16 cellular contexts compared by ENCODE assay signal in the genomic region with DNA sequence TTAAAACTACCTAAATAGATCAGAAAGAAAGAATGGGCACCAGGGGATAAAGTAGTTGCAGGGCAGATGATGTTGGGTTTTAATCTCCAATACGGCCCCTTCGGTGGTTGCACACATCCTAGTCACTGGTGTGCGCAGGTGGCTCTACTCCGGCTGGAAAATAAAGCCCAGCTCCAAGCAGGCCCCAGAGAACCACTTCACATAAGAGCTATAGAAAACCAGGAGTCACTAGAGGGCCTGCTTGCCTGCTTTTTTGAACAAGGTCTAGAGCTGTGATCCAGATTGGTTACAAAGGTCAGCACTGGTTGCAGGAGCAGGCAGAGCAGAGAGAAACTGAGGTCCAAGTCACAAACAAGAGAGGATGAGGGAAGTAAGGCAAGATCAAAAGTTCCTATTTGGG. TPM values are rescaled to one million over a fixed set of nuclear protein-coding genes. Genes with fewer than 3 reads are reported as not detected.
A peak's percentile ranks its signal among the peaks of the same experiment; 100 is the strongest.
DNase-seq lines count a peak whose midpoint lies in the region; ATAC-seq, FAIRE-seq and TF ChIP-seq lines count a peak whose summit lies in the region.
"Had no signal": no experiment of that assay in that cellular context is flagged by ENCODE, and none has a peak within 500 bp of the region (broad histone marks: within the 10 kb centered on the region; RNA-seq: fewer than 3 reads in every experiment).

No MANE protein-coding gene starts in this region.

- WGBS in H1 (ENCODE audit: extremely low coverage in 1 of 2, insufficient coverage in 1 of 2, insufficient read length in 1 of 2, insufficient replicate concordance in 2 of 2, low coverage in 1 of 2, low lambda C conversion rate in 2 of 2, missing lambda C conversion rate in 1 of 2), 2 experiments, result 90% methylated on average over 4 of the region's 4 CpGs; no CpG with 5 or more reads in 1 of the 2 experiments

- H4K20me1 ChIP-seq in H1 (replicated peaks in 1 of 2; ENCODE audit: control insufficient read depth in 1 of 2, insufficient read depth in 2 of 2, low read length in 2 of 2), result no peaks in the 10 kb centered on the region

- TF ChIP-seq CTCF in H1 (IDR thresholded peaks at IDR 0.05; ENCODE audit: control extremely low read depth in 1 of 3, insufficient read depth in 1 of 3, low read depth in 1 of 3, low read length in 3 of 3), result peak in 2 of 3 experiments; percentile 7 to 21; a peak in 1 of 4 replicates

- no peak overlapping the region for H3K4me3 ChIP-seq in H1 (ENCODE audit: extremely low read depth in 1 of 4, insufficient read depth in 2 of 4, low read depth in 3 of 4, low read length in 4 of 4)
- H3K4me3 ChIP-seq: dorsolateral prefrontal cortex had no signal

- H3K36me3 ChIP-seq in H1 (ENCODE audit: control insufficient read depth in 2 of 4, insufficient read depth in 4 of 4, low read length in 3 of 4), result no peaks in the 10 kb centered on the region

- H3K27ac ChIP-seq in H1 (ENCODE audit: low read depth, low read length), result no peak overlapping the region
- H3K27ac ChIP-seq: dorsolateral prefrontal cortex had no signal

- no peaks in the 10 kb centered on the region for H3K79me2 ChIP-seq in H1 (ENCODE audit: control insufficient read depth in 1 of 2, insufficient read depth in 2 of 2, low read length in 2 of 2)

- no peak overlapping the region for H3K56ac ChIP-seq in H1 (replicated peaks; ENCODE audit: insufficient read length, low read depth, low read length)

- H2AFZ ChIP-seq in H1 (ENCODE audit: low read length), result peak overlapping the region; percentile 88

- no peak overlapping the region for H3K9ac ChIP-seq in H1 (replicated peaks in 1 of 4; ENCODE audit: extremely low read depth in 1 of 4, low read depth in 3 of 4, low read length in 3 of 4)

- H4K8ac ChIP-seq in H1 (ENCODE audit: extremely low read depth, insufficient read depth, low read length), result no peak overlapping the region

- no peaks in the 10 kb centered on the region for H3K27me3 ChIP-seq in H1 (replicated peaks in 1 of 4; ENCODE audit: control insufficient read depth in 3 of 4, extremely low read depth in 1 of 4, insufficient read depth in 3 of 4, low read length in 3 of 4)

- no peak overlapping the region for H3K4ac ChIP-seq in H1 (replicated peaks; ENCODE audit: insufficient read length, low read depth, low read length)

- no peaks in the 10 kb centered on the region for H3K23me2 ChIP-seq in H1 (ENCODE audit: low read depth, low read length)

- DNase-seq in NCI-H526 (lab: John Stamatoyannopoulos, UW) (peak; percentile 3 to 14), NCI-H526 treated with DMSO at 0.1 percent for 48 hours (lab: John Stamatoyannopoulos, UW) (no peak), NCI-H2196 treated with DMSO at 0.1 percent for 48 hours (lab: John Stamatoyannopoulos, UW; ENCODE audit: unreplicated experiment) (peak; percentile 64), H1 (ENCODE audit: low read depth in 1 of 2, low spot score in 2 of 2) (no peak), LoVo (ENCODE audit: low spot score) (no peak), GM19240 (ENCODE audit: insufficient read length, low spot score) (no peak), left ventricle myocardium superior (no peak)
- no peak for DNase-seq in NK-92 treated with Interleukin-12 subunit alpha and Interleukin-12 subunit beta, amount 100 ng/mL, for 24 hours (lab: John Stamatoyannopoulos, UW)
- DNase-seq: ACHN; activated CD8-positive, alpha-beta memory T cell treated with anti-CD3 and anti-CD28 coated beads, Interleukin-2, amount 50 U/mL, for 4 hours; amygdala; DMS79 treated with DMSO at 0.1 percent for 48 hours; dorsolateral prefrontal cortex; foreskin melanocyte; nucleus accumbens had no signal

- no peak overlapping the region for H3K14ac ChIP-seq in H1 (ENCODE audit: insufficient read length)

- FAIRE-seq in H1 (lab: Jason Lieb, UNC), result no peak

- H2BK12ac ChIP-seq in H1 (ENCODE audit: low read depth, low read length), result no peak overlapping the region

- no peak overlapping the region for H3K23ac ChIP-seq in H1 (ENCODE audit: insufficient read length)

- H2AK5ac ChIP-seq in H1 (ENCODE audit: low read depth, low read length), result no peak overlapping the region

- no peaks in the 10 kb centered on the region for H3K79me1 ChIP-seq in H1 (ENCODE audit: low read depth, low read length)

- H4K91ac ChIP-seq in H1 (replicated peaks; ENCODE audit: insufficient read length, low read length), result no peak overlapping the region

- TF ChIP-seq RAD21 in H1 (IDR thresholded peaks at IDR 0.05 in 1 of 2, conservative IDR thresholded peaks at IDR 0.05 in 1 of 2; ENCODE audit: low read depth in 2 of 2, low read length in 2 of 2), result peak; percentile 30 to 53; a peak in 3 of 4 replicates

- no peak for TF ChIP-seq POLR2A in H1 (IDR thresholded peaks at IDR 0.05; ENCODE audit: control extremely low read depth in 1 of 2, low read depth in 2 of 2, low read length in 2 of 2)

- no peak for ATAC-seq in left ventricle myocardium superior
- ATAC-seq: stimulated activated effector memory CD8-positive, alpha-beta T cell treated with anti-CD3 and anti-CD28 coated beads, Interleukin-12 subunit alpha, Interleukin-12 subunit beta, amount 100 ng/mL, for 72 hours had no signal

- POLR2A ChIA-PET in H1 (lab: Charles Lee; ENCODE audit: partially characterized antibody), result interaction anchor here (0.6 kb wide), 1 partner anchor 24 kb away, joined by 3 read pairs; no protein-coding TSS in a partner anchor

- intact Hi-C loops in left ventricle myocardium superior (cut with micrococcal nuclease), result no loop called here

- no peak for TF ChIP-seq EP300 in H1 (IDR thresholded peaks at IDR 0.05; ENCODE audit: borderline replicate concordance in 1 of 2, low read depth in 2 of 2, low read length in 2 of 2)

- H2BK120ac ChIP-seq in H1 (replicated peaks; ENCODE audit: low read depth, low read length), result no peak overlapping the region

- CTCF ChIA-PET in H1 (lab: Charles Lee; ENCODE audit: partially characterized antibody), result interaction anchor here (0.6 to 1.3 kb wide), 10 partner anchors 8 to 392 kb away, joined by 3 to 6 read pairs (median 4); no protein-coding TSS in a partner anchor

- no peak overlapping the region for H2BK20ac ChIP-seq in H1 (ENCODE audit: low read length)

- H3K18ac ChIP-seq in H1 (ENCODE audit: extremely low read depth, low read length), result no peak overlapping the region

- no peak overlapping the region for H4K5ac ChIP-seq in H1 (ENCODE audit: insufficient read length, low read depth, low read length)

- H2BK5ac ChIP-seq in H1 (ENCODE audit: low read depth, low read length), result no peak overlapping the region

- no peaks in the 10 kb centered on the region for H3K4me1 ChIP-seq in H1 (replicated peaks in 1 of 4; ENCODE audit: control insufficient read depth in 3 of 4, insufficient read depth in 4 of 4, low read length in 3 of 4)

- no peak overlapping the region for H3K4me2 ChIP-seq in H1 (ENCODE audit: insufficient read depth in 1 of 2, low read depth in 2 of 2, low read length in 2 of 2)

- H3K9me3 ChIP-seq in H1 (ENCODE audit: insufficient read depth in 2 of 2, low read depth in 1 of 2, low read length in 1 of 2), result no peaks in the 10 kb centered on the region

- H2BK15ac ChIP-seq in H1 (ENCODE audit: low read length), result no peak overlapping the region

TF ChIP-seq in H1, 55 proteins besides CTCF, POLR2A, EP300 and RAD21:
- no peak for TF ChIP-seq MAFK (IDR thresholded peaks at IDR 0.05; ENCODE audit: low read depth, low read length)
- no peak for TF ChIP-seq ZNF274 (IDR thresholded peaks at IDR 0.05; ENCODE audit: borderline replicate concordance, extremely low read depth, low read length)
- TF ChIP-seq CTBP2 (IDR thresholded peaks at IDR 0.05; ENCODE audit: borderline replicate concordance, insufficient read depth, insufficient read length, low read length), result no peak
- TF ChIP-seq PHF8 (conservative IDR thresholded peaks at IDR 0.05; ENCODE audit: low read depth, low read length), result no peak
- TF ChIP-seq TCF12 (IDR thresholded peaks at IDR 0.05; ENCODE audit: low read depth, low read length), result no peak
- TF ChIP-seq RNF2 (IDR thresholded peaks at IDR 0.05; ENCODE audit: borderline replicate concordance, low read depth, low read length, missing control alignments, poor library complexity, severe bottlenecking), result no peak
- no peak for TF ChIP-seq NRF1 (IDR thresholded peaks at IDR 0.05; ENCODE audit: low read depth, low read length)
- TF ChIP-seq SIRT6 (IDR thresholded peaks at IDR 0.05; ENCODE audit: low read length), result no peak
- TF ChIP-seq MAX (IDR thresholded peaks at IDR 0.05), result no peak
- TF ChIP-seq RBBP5 (IDR thresholded peaks at IDR 0.05; ENCODE audit: borderline replicate concordance, low read depth, low read length), result no peak
- TF ChIP-seq, protein P1, sequence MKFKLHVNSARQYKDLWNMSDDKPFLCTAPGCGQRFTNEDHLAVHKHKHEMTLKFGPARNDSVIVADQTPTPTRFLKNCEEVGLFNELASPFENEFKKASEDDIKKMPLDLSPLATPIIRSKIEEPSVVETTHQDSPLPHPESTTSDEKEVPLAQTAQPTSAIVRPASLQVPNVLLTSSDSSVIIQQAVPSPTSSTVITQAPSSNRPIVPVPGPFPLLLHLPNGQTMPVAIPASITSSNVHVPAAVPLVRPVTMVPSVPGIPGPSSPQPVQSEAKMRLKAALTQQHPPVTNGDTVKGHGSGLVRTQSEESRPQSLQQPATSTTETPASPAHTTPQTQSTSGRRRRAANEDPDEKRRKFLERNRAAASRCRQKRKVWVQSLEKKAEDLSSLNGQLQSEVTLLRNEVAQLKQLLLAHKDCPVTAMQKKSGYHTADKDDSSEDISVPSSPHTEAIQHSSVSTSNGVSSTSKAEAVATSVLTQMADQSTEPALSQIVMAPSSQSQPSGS (IDR thresholded peaks at IDR 0.05; ENCODE audit: low read length), result no peak
TF ChIP-seq in H1: peak in this region for 0.

RNA-seq across cellular contexts. Expression of gene MS4A8, which starts 41.5 kb away (rescaled TPM):
- not detected in 2 replicates for total RNA-seq in H1 (2021; fragmentation: NEBNext Ultra II Directional; extraction: Animal tissue kit (Norgen Biotek cat#: 25700))
- polyA plus RNA-seq in H1 (2011; rRNA removed), result not detected in 2 replicates
- polyA plus RNA-seq in H1 (2011; cell fraction: cytosol; rRNA removed), result not detected
- not detected for polyA plus RNA-seq in H1 (2011; cell fraction: nucleus; rRNA removed)
- polyA plus RNA-seq in H1 (2012, experiment 1 of 2), result not detected in 4 replicates
- polyA plus RNA-seq in H1 (2012, experiment 2 of 2), result not detected
- not detected for polyA plus RNA-seq in H1 (2013, experiment 1 of 2)
- not detected for polyA plus RNA-seq in H1 (2013, experiment 2 of 2)
- polyA minus RNA-seq in H1 (2011; rRNA and poly(A)+ RNA removed), result not detected in 2 replicates
- not detected for polyA minus RNA-seq in H1 (2011; cell fraction: cytosol; rRNA and poly(A)+ RNA removed)
- not detected for polyA minus RNA-seq in H1 (2011; cell fraction: nucleus; rRNA and poly(A)+ RNA removed)
- not detected for total RNA-seq in left ventricle myocardium superior

Comparison
In these comparisons a context has a peak if more than half of its experiments do, and no peak if none do; other contexts are left out.
1. DNase-seq: peak in NCI-H526 (2 of 2) and NCI-H2196 treated with DMSO at 0.1 percent for 48 hours (single experiment); none in NCI-H526 treated with DMSO at 0.1 percent for 48 hours (single experiment), H1 (0 of 2), NK-92 treated with Interleukin-12 subunit alpha and Interleukin-12 subunit beta, amount 100 ng/mL, for 24 hours (single experiment), LoVo (single experiment), GM19240 (single experiment) and left ventricle myocardium superior (single experiment).